Comparison of ENCODE assay signal across 8 cellular contexts in genomic region chr2:128322651-128323491, GRCh38. TPM values are rescaled to one million over a fixed set of nuclear protein-coding genes. Genes with fewer than 3 reads are reported as not detected.
DNase-seq lines count a peak whose midpoint lies in the region; ATAC-seq and TF ChIP-seq lines count a peak whose summit lies in the region.

No MANE protein-coding gene starts in this region.

- peaks cover 0 to 4% (median 0%) of the 10 kb centered on the region in 5 experiments for H3K9me3 Mint-ChIP-seq in brain

- CTCF ChIA-PET in SK-N-SH (lab: Yijun Ruan, JAX) = interaction anchor here (0.8 to 1.6 kb wide), 7 partner anchors 54 to 413 kb away, joined by 3 to 4 read pairs (median 3); no protein-coding TSS in a partner anchor

- peak overlapping the region in 3 of 5 experiments; percentile 21 to 84 (median 60) for H3K27ac Mint-ChIP-seq in brain

- H3K4me3 Mint-ChIP-seq in brain = peak overlapping the region; percentile 60 to 84 (median 68)

- H2AFZ ChIP-seq in SK-N-SH (ENCODE audit: low read depth) = peak overlapping the region; percentile 78; the same call in 1 of the 2 replicates

- no peaks in the 10 kb centered on the region for H3K9me2 ChIP-seq in SK-N-SH

- ATAC-seq in SK-N-SH treated with all-trans-retinoic acid at 6 μM for 48 hours = no peak
- ATAC-seq in left lung = no peak
- ATAC-seq in HG03097 (IDR thresholded peaks at IDR 0.05; ENCODE audit: low FRiP score, unreplicated experiment) = no peak

- H3K4me3 ChIP-seq in SK-N-SH (ENCODE audit: low read depth in 2 of 2, low read length in 1 of 2) (peak overlapping the region in 1 of 2 experiments; percentile 60; a peak in 1 of 4 replicates), left lung (peak overlapping the region; percentile 43 to 49), tibial artery (peak overlapping the region; percentile 54 to 58)

- 94% methylated on average over 10 of the region's 29 CpGs for WGBS in SK-N-SH (ENCODE audit: low lambda C conversion rate)

- POLR2A ChIA-PET in SK-N-SH (lab: Yijun Ruan, JAX) = no interaction called here

- H3K4me2 ChIP-seq in SK-N-SH = peak overlapping the region; percentile 74; the same call in 1 of the 2 replicates

- H3K27ac ChIP-seq in SK-N-SH (ENCODE audit: low read depth in 2 of 2, low read length in 1 of 2) (no peak overlapping the region; a peak in 1 of 4 replicates), left lung (peak overlapping the region; percentile 76 to 81), tibial artery (peak overlapping the region; percentile 72 to 76)

- peaks cover 3% of the 10 kb centered on the region for H3K27me3 Mint-ChIP-seq in brain

- H3K27me3 ChIP-seq in SK-N-SH (ENCODE audit: insufficient read depth) = no peaks in the 10 kb centered on the region
- H3K27me3 ChIP-seq in left lung = peaks cover 0 to 1% of the 10 kb centered on the region in 2 donors
- no peaks in the 10 kb centered on the region for H3K27me3 ChIP-seq in tibial artery

- TF ChIP-seq EP300 in SK-N-SH (IDR thresholded peaks at IDR 0.05; ENCODE audit: borderline replicate concordance in 1 of 2, low read depth in 1 of 2, low read length in 1 of 2) = no peak

- no peaks in the 10 kb centered on the region for H3K79me2 ChIP-seq in SK-N-SH (ENCODE audit: insufficient read depth)

- peaks cover 27% of the 10 kb centered on the region for H3K4me1 Mint-ChIP-seq in brain

- DNase-seq in SK-N-SH (peak; percentile 49), left lung (peak; percentile 36 to 76), tibial artery (peak in 1 of 2 donors; percentile 71), NAMALWA (ENCODE audit: low spot score) (no peak)
- DNase-seq in stimulated activated naive CD4-positive, alpha-beta T cell treated with Interleukin-2 at 50 U/mL for 16 hours (lab: John Stamatoyannopoulos, UW) = no peak

- H4K20me1 ChIP-seq in SK-N-SH (ENCODE audit: insufficient read depth) = no peaks in the 10 kb centered on the region

- no peak for TF ChIP-seq RAD21 in SK-N-SH (IDR thresholded peaks at IDR 0.05; ENCODE audit: low read length)

- intact Hi-C loops in left lung (cut with DNase I) = no loop called here
- intact Hi-C loops in tibial artery (cut with DNase I; ENCODE audit: low total_unique reads) = loop anchor here (5.0 to 10.0 kb wide), 3 partner anchors 99 to 982 kb away; no protein-coding TSS in a partner anchor

- H3K36me3 ChIP-seq in SK-N-SH (replicated peaks in 1 of 2; ENCODE audit: control insufficient read depth in 1 of 2, insufficient read depth in 2 of 2, low read length in 1 of 2) (no peaks in the 10 kb centered on the region), left lung (no peaks in the 10 kb centered on the region), tibial artery (no peaks in the 10 kb centered on the region)

- H3K9me3 ChIP-seq in SK-N-SH (no peaks in the 10 kb centered on the region), left lung (no peaks in the 10 kb centered on the region), tibial artery (no peaks in the 10 kb centered on the region)

- H3K4me1 ChIP-seq in SK-N-SH (ENCODE audit: control insufficient read depth in 1 of 2, insufficient read depth in 2 of 2, low read depth in 1 of 2, low read length in 1 of 2) (peaks cover 3 to 31% of the 10 kb centered on the region in 2 experiments; a peak in 2 of 4 replicates), left lung (peaks cover 0 to 25% of the 10 kb centered on the region in 2 donors), tibial artery (peaks cover 10 to 47% (median 34%) of the 10 kb centered on the region in 4 donors)

- no peak overlapping the region; the same call in 1 of the 2 replicates for H3K9ac ChIP-seq in SK-N-SH

- H3F3A ChIP-seq in SK-N-SH (replicated peaks; ENCODE audit: insufficient read depth) = no peaks in the 10 kb centered on the region

- no peaks in the 10 kb centered on the region for H3K36me3 Mint-ChIP-seq in brain

- TF ChIP-seq CTCF in SK-N-SH (IDR thresholded peaks at IDR 0.05) (no peak), brain (conservative IDR thresholded peaks at IDR 0.05) (no peak), left lung (IDR thresholded peaks at IDR 0.05) (no peak), tibial artery (IDR thresholded peaks at IDR 0.05) (no peak)

TF ChIP-seq in SK-N-SH, 30 proteins besides CTCF, POLR2A, EP300 and RAD21 (continues in another document):
- no peak for TF ChIP-seq FOXM1 (IDR thresholded peaks at IDR 0.05; ENCODE audit: low read depth)
- no peak for TF ChIP-seq CHD2 (IDR thresholded peaks at IDR 0.05; ENCODE audit: low read length, partially characterized antibody)
- TF ChIP-seq NRF1 (IDR thresholded peaks at IDR 0.05; ENCODE audit: low read depth, low read length) = no peak
- no peak for TF ChIP-seq SIN3A (IDR thresholded peaks at IDR 0.05; ENCODE audit: borderline replicate concordance, low read depth, low read length)
- no peak for TF ChIP-seq ELF1 (IDR thresholded peaks at IDR 0.05)
- no peak for TF ChIP-seq JUND (IDR thresholded peaks at IDR 0.05)
- no peak for TF ChIP-seq PBX3 (IDR thresholded peaks at IDR 0.05)
- TF ChIP-seq USF1 (IDR thresholded peaks at IDR 0.05; ENCODE audit: borderline replicate concordance, low read depth) = no peak

TF ChIP-seq in SK-N-SH treated with all-trans-retinoic acid at 6 μM for 48 hours, 23 proteins besides CTCF, POLR2A, EP300 and RAD21 (continues in another document):
- TF ChIP-seq CSRNP3 (CRISPR knock-in tag; IDR thresholded peaks at IDR 0.05) (no peak), PPARA (CRISPR knock-in tag; IDR thresholded peaks at IDR 0.05; ENCODE audit: borderline replicate concordance) (no peak), GLIS3 (CRISPR knock-in tag; IDR thresholded peaks at IDR 0.05) (no peak), BACH2 (CRISPR knock-in tag; IDR thresholded peaks at IDR 0.05; ENCODE audit: borderline replicate concordance) (no peak), SNAI2 (CRISPR knock-in tag; IDR thresholded peaks at IDR 0.05) (no peak), OSR1 (CRISPR knock-in tag; IDR thresholded peaks at IDR 0.05) (no peak), ZFP30 (CRISPR knock-in tag; IDR thresholded peaks at IDR 0.05) (no peak), ESRRG (CRISPR knock-in tag; IDR thresholded peaks at IDR 0.05) (no peak), RARB (CRISPR knock-in tag; IDR thresholded peaks at IDR 0.05) (no peak), ZNF70 (CRISPR knock-in tag; IDR thresholded peaks at IDR 0.05) (no peak), TOX (CRISPR knock-in tag; IDR thresholded peaks at IDR 0.05; ENCODE audit: borderline replicate concordance) (no peak), ARNTL (CRISPR knock-in tag; IDR thresholded peaks at IDR 0.05; ENCODE audit: borderline replicate concordance, low read depth) (no peak), ZNF565 (CRISPR knock-in tag; conservative IDR thresholded peaks at IDR 0.05; ENCODE audit: low read depth) (no peak), ZFP3 (CRISPR knock-in tag; IDR thresholded peaks at IDR 0.05) (no peak), TSHZ2 (CRISPR knock-in tag; IDR thresholded peaks at IDR 0.05) (no peak), ZNF8 (CRISPR knock-in tag; IDR thresholded peaks at IDR 0.05) (no peak), TCF4 (CRISPR knock-in tag; IDR thresholded peaks at IDR 0.05; ENCODE audit: borderline replicate concordance) (no peak), ZC3H10 (CRISPR knock-in tag; IDR thresholded peaks at IDR 0.05) (no peak), CSDC2 (CRISPR knock-in tag; IDR thresholded peaks at IDR 0.05) (no peak)

RNA-seq across cellular contexts. Expression of gene HS6ST1, which starts 4.2 kb away (rescaled TPM):
- polyA plus RNA-seq in SK-N-SH (2012; rRNA removed) (5.2 and 5.9 TPM in 2 replicates), brain (ENCODE audit: insufficient read depth, low read depth, low replicate concordance) (64.3 TPM)
- 2.9 and 4.9 TPM in 2 replicates for polyA plus RNA-seq in SK-N-SH (2012; cell fraction: cytosol; rRNA removed)
- polyA plus RNA-seq in SK-N-SH (2012; cell fraction: nucleus; rRNA removed) = 3.4 and 3.8 TPM in 2 replicates
- total RNA-seq in left lung = 10 to 100 TPM; 30.8 to 38.0 TPM

Comparison
In these comparisons a context has a peak if more than half of its experiments do, and no peak if none do; other contexts are left out.
1. DNase-seq: peak in SK-N-SH (single experiment) and left lung (2 of 2); none in NAMALWA (single experiment) and stimulated activated naive CD4-positive, alpha-beta T cell treated with Interleukin-2 at 50 U/mL for 16 hours (single experiment).
2. H3K27ac ChIP-seq: peak in left lung (2 of 2) and tibial artery (2 of 2); none in SK-N-SH (0 of 2).